In the genomic region with DNA sequence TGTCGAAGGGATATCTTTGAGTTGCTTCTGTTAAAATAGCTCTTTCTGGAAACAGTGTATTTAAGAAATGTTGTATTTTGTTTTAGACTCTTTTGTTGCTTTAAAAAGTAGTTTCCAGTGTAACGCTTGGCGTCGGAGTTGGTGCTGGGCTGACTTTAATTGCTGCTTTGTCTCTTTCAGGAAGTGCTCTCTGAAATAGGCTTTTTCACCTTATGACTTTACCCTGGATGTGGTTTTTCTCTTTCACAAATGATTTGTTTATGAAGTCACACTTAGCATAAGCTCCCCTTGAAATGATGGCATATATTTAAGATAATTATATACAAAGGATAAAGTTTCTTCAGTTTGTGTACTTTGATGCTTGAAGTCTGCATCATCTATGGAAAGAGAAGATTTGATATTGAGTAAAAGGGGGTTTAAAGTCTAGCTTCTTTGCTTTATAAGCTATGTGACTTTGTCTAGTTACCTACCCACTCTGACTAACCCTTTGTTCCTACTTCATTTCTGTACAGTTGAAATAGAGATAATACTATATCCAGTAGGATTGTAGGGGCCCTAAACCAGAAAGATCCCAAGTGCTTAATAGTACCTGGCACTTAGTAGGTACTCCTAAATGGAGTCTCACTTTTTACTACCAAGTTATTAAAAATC, we compare ENCODE assay signal across 1 cellular context.
TF ChIP-seq lines count a peak whose summit lies in the region.

A gene with protein sequence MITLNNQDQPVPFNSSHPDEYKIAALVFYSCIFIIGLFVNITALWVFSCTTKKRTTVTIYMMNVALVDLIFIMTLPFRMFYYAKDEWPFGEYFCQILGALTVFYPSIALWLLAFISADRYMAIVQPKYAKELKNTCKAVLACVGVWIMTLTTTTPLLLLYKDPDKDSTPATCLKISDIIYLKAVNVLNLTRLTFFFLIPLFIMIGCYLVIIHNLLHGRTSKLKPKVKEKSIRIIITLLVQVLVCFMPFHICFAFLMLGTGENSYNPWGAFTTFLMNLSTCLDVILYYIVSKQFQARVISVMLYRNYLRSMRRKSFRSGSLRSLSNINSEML (minus strand): TSS at position 170 of the 651 bp plus-strand sequence. CDS start 2,507 bp downstream, outside the sequence.

TF ChIP-seq in GM12878, 131 proteins besides CTCF, POLR2A, EP300 and RAD21 (continued from another document):
- TF ChIP-seq, protein P1, sequence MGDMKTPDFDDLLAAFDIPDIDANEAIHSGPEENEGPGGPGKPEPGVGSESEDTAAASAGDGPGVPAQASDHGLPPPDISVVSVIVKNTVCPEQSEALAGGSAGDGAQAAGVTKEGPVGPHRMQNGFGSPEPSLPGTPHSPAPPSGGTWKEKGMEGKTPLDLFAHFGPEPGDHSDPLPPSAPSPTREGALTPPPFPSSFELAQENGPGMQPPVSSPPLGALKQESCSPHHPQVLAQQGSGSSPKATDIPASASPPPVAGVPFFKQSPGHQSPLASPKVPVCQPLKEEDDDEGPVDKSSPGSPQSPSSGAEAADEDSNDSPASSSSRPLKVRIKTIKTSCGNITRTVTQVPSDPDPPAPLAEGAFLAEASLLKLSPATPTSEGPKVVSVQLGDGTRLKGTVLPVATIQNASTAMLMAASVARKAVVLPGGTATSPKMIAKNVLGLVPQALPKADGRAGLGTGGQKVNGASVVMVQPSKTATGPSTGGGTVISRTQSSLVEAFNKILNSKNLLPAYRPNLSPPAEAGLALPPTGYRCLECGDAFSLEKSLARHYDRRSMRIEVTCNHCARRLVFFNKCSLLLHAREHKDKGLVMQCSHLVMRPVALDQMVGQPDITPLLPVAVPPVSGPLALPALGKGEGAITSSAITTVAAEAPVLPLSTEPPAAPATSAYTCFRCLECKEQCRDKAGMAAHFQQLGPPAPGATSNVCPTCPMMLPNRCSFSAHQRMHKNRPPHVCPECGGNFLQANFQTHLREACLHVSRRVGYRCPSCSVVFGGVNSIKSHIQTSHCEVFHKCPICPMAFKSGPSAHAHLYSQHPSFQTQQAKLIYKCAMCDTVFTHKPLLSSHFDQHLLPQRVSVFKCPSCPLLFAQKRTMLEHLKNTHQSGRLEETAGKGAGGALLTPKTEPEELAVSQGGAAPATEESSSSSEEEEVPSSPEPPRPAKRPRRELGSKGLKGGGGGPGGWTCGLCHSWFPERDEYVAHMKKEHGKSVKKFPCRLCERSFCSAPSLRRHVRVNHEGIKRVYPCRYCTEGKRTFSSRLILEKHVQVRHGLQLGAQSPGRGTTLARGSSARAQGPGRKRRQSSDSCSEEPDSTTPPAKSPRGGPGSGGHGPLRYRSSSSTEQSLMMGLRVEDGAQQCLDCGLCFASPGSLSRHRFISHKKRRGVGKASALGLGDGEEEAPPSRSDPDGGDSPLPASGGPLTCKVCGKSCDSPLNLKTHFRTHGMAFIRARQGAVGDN (IDR thresholded peaks at IDR 0.05) = 0 out of 2 replicates have a peak, but pooled peaks have one; percentile 31
- TF ChIP-seq, protein P2, sequence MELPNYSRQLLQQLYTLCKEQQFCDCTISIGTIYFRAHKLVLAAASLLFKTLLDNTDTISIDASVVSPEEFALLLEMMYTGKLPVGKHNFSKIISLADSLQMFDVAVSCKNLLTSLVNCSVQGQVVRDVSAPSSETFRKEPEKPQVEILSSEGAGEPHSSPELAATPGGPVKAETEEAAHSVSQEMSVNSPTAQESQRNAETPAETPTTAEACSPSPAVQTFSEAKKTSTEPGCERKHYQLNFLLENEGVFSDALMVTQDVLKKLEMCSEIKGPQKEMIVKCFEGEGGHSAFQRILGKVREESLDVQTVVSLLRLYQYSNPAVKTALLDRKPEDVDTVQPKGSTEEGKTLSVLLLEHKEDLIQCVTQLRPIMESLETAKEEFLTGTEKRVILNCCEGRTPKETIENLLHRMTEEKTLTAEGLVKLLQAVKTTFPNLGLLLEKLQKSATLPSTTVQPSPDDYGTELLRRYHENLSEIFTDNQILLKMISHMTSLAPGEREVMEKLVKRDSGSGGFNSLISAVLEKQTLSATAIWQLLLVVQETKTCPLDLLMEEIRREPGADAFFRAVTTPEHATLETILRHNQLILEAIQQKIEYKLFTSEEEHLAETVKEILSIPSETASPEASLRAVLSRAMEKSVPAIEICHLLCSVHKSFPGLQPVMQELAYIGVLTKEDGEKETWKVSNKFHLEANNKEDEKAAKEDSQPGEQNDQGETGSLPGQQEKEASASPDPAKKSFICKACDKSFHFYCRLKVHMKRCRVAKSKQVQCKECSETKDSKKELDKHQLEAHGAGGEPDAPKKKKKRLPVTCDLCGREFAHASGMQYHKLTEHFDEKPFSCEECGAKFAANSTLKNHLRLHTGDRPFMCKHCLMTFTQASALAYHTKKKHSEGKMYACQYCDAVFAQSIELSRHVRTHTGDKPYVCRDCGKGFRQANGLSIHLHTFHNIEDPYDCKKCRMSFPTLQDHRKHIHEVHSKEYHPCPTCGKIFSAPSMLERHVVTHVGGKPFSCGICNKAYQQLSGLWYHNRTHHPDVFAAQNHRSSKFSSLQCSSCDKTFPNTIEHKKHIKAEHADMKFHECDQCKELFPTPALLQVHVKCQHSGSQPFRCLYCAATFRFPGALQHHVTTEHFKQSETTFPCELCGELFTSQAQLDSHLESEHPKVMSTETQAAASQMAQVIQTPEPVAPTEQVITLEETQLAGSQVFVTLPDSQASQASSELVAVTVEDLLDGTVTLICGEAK (IDR thresholded peaks at IDR 0.05; ENCODE audit: borderline replicate concordance) = no peak
- no peak for TF ChIP-seq NR2C2 (IDR thresholded peaks at IDR 0.05; ENCODE audit: borderline replicate concordance, control insufficient read depth, insufficient read length, low read depth)
- TF ChIP-seq ZSCAN29 (IDR thresholded peaks at IDR 0.05) = no peak
- TF ChIP-seq JUND (IDR thresholded peaks at IDR 0.05; ENCODE audit: low read depth, low read length) = no peak
- TF ChIP-seq WRNIP1 (IDR thresholded peaks at IDR 0.05; ENCODE audit: borderline replicate concordance, low read depth, low read length) = no peak
- peak; percentile 37 to 59 for TF ChIP-seq IKZF2 (IDR thresholded peaks at IDR 0.05)
- TF ChIP-seq, protein P3, sequence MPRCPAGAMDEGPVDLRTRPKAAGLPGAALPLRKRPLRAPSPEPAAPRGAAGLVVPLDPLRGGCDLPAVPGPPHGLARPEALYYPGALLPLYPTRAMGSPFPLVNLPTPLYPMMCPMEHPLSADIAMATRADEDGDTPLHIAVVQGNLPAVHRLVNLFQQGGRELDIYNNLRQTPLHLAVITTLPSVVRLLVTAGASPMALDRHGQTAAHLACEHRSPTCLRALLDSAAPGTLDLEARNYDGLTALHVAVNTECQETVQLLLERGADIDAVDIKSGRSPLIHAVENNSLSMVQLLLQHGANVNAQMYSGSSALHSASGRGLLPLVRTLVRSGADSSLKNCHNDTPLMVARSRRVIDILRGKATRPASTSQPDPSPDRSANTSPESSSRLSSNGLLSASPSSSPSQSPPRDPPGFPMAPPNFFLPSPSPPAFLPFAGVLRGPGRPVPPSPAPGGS (IDR thresholded peaks at IDR 0.05; ENCODE audit: borderline replicate concordance, insufficient read depth, low read depth, low read length, poor library complexity, severe bottlenecking) = peak; percentile 41
- TF ChIP-seq CREM (IDR thresholded peaks at IDR 0.05; ENCODE audit: low read depth) = peak; percentile 61; the same call in 1 of the 2 replicates
- no peak for TF ChIP-seq EGR1 (IDR thresholded peaks at IDR 0.05; ENCODE audit: borderline replicate concordance in 1 of 2, low read depth in 2 of 2, low read length in 2 of 2)
- no peak for TF ChIP-seq LARP7 (IDR thresholded peaks at IDR 0.05)
- 0 out of 2 replicates have a peak, but pooled peaks have one; percentile 24 for TF ChIP-seq SMARCA5 (IDR thresholded peaks at IDR 0.05)
- TF ChIP-seq SREBF1 (IDR thresholded peaks at IDR 0.05; ENCODE audit: low read length) = peak; percentile 85; the same call in 1 of the 2 replicates
- TF ChIP-seq EED (IDR thresholded peaks at IDR 0.05; ENCODE audit: low read depth) = peak; percentile 56; the same call in 1 of the 2 replicates
- TF ChIP-seq BRCA1 (IDR thresholded peaks at IDR 0.05; ENCODE audit: low read depth, low read length) = no peak
- TF ChIP-seq HDGF (IDR thresholded peaks at IDR 0.05) = no peak
- peak; percentile 69 for TF ChIP-seq GABPA (IDR thresholded peaks at IDR 0.05; ENCODE audit: low read depth)
